In the genomic region with DNA sequence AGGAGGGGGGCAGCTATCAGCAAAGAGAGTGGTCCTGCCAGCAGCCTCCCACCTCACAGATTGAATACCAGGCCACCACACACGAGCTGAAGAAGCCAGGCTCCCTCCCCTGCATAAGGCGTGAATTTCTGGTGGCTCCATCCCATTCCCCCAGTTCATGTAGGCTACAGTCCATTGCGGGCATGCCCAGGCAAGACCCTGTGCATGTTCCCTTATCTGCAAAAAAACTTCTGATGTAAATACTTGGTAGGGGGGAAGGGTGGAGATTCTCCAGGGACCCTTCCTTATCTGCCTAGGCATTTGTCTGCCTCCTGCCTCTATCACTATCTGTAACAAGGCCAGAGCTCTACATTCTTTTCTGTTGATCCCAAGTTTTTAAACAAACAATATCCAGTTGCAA, we compare ENCODE assay signal across 26 cellular contexts. TPM values are rescaled to one million over a fixed set of nuclear protein-coding genes. Genes with fewer than 3 reads are reported as not detected.
DNase-seq lines count a peak whose midpoint lies in the region; ATAC-seq, FAIRE-seq and TF ChIP-seq lines count a peak whose summit lies in the region.
"Had no signal": no experiment of that assay in that cellular context is flagged by ENCODE, and none has a peak within 500 bp of the region (broad histone marks: within the 10 kb centered on the region; RNA-seq: fewer than 3 reads in every experiment).

No MANE protein-coding gene starts in this region.

- no peaks in the 10 kb centered on the region for H3K79me1 ChIP-seq in neuronal stem cell (ENCODE audit: low read depth, low read length)

- no peak for FAIRE-seq in K562 (lab: Jason Lieb, UNC)
- FAIRE-seq: HTR-8/SVneo, small intestine, TTC549 had no signal

- no TSS peak for BruUV-seq in K562 (replicated peaks; lab: Mats Ljungman, UMichigan)

- no peaks in the 10 kb centered on the region for H3K36me3 Mint-ChIP-seq in effector memory CD8-positive, alpha-beta T cell (ENCODE audit: insufficient read depth)

- in situ Hi-C loops in K562 (cut with MboI), result no loop called here

- no peak overlapping the region for H3K14ac ChIP-seq in neuronal stem cell (ENCODE audit: low read length)

- no peak overlapping the region for H2BK15ac ChIP-seq in neuronal stem cell (ENCODE audit: low read length)

- TF ChIP-seq RAD21 in K562 (CRISPR knock-in tag; conservative IDR thresholded peaks at IDR 0.05 in 1 of 2, IDR thresholded peaks at IDR 0.05 in 1 of 2), result no peak

- intact Hi-C loops in K562 (cut with micrococcal nuclease), result no loop called here

- H3K4ac ChIP-seq in neuronal stem cell (ENCODE audit: low read length), result no peak overlapping the region

- WGBS in K562 (ENCODE audit: insufficient coverage, low coverage, missing lambda C conversion rate), result 13% methylated on average over 3 of the region's 3 CpGs
- WGBS in neuronal stem cell (ENCODE audit: extremely low coverage in 2 of 2, insufficient read length in 2 of 2, insufficient replicate concordance in 1 of 2), 2 donors, result no CpG with 5 or more reads among the region's 3 CpGs

- no peaks in the 10 kb centered on the region for H3K9me3 Mint-ChIP-seq in effector memory CD8-positive, alpha-beta T cell
- H3K9me3 Mint-ChIP-seq: central memory CD8-positive, alpha-beta T cell; HFFc6 had no signal

- no peak; the same call in 2 of the 3 replicates for ATAC-seq in K562
- ATAC-seq in effector memory CD8-positive, alpha-beta T cell (replicated peaks), result no peak
- no peak for ATAC-seq in HG02610 (IDR thresholded peaks at IDR 0.05; ENCODE audit: unreplicated experiment)
- ATAC-seq in GM19351 (IDR thresholded peaks at IDR 0.05; ENCODE audit: unreplicated experiment), result no peak
- ATAC-seq: activated T-cell treated with anti-CD3 and anti-CD28 coated beads, Interleukin-2, amount 50 U/mL, for 72 hours; upper lobe of right lung had no signal

- H3K4me1 ChIP-seq in HUES6 (ENCODE audit: control insufficient read depth, insufficient read depth, low read length) (no peaks in the 10 kb centered on the region), K562 (replicated peaks in 1 of 2; ENCODE audit: control insufficient read depth in 2 of 2, insufficient read depth in 2 of 2, low read length in 2 of 2) (no peaks in the 10 kb centered on the region), neuronal stem cell (ENCODE audit: control insufficient read depth in 2 of 2, insufficient read depth in 1 of 2, low read depth in 1 of 2, low read length in 2 of 2) (no peaks in the 10 kb centered on the region)
- H3K4me1 ChIP-seq: Peyer's patch, SJCRH30, upper lobe of right lung had no signal

- POLR2A ChIA-PET in K562 (lab: Yijun Ruan, JAX), result interaction anchor here (0.8 kb wide), 2 partner anchors 27 to 29 kb away, joined by 3 read pairs; no protein-coding TSS in a partner anchor

- no peaks in the 10 kb centered on the region for H3K27me3 Mint-ChIP-seq in effector memory CD8-positive, alpha-beta T cell
- H3K27me3 Mint-ChIP-seq: CD4-positive, alpha-beta memory T cell; central memory CD8-positive, alpha-beta T cell had no signal

- CTCF ChIA-PET in K562 (lab: Yijun Ruan, JAX; ENCODE audit: low intra/inter-chr PET ratio), result no interaction called here

- H3K36me3 ChIP-seq in HUES6 (ENCODE audit: control insufficient read depth, insufficient read depth, low read length) (peaks cover 9% of the 10 kb centered on the region; the same call in 1 of the 2 replicates), K562 (ENCODE audit: control insufficient read depth, insufficient read depth, low read length) (no peaks in the 10 kb centered on the region), neuronal stem cell (replicated peaks in 1 of 2; ENCODE audit: control insufficient read depth in 2 of 2, insufficient read depth in 2 of 2, low read length in 2 of 2) (no peaks in the 10 kb centered on the region)
- H3K36me3 ChIP-seq: Peyer's patch, SJCRH30, upper lobe of right lung had no signal

- no peaks in the 10 kb centered on the region for H3K9me1 ChIP-seq in K562 (ENCODE audit: control insufficient read depth, insufficient read depth, low read length)

- TF ChIP-seq EP300 in K562 (IDR thresholded peaks at IDR 0.05; ENCODE audit: low read length), result no peak

- TF ChIP-seq CTCF in K562 (IDR thresholded peaks at IDR 0.05 in 2 of 3, conservative IDR thresholded peaks at IDR 0.05 in 1 of 3; ENCODE audit: insufficient read depth in 2 of 3, low read depth in 1 of 3, low read length in 3 of 3) (no peak), fibroblast of the aortic adventitia (IDR thresholded peaks at IDR 0.05; ENCODE audit: insufficient read depth, low read length) (no peak)

- H3K9me3 ChIP-seq in HUES6 (ENCODE audit: control insufficient read depth, insufficient read depth, low read depth, low read length) (peaks cover 36% of the 10 kb centered on the region), K562 (replicated peaks; ENCODE audit: control insufficient read depth, insufficient read depth, low read depth, low read length) (peaks cover 4% of the 10 kb centered on the region), neuronal stem cell (replicated peaks in 1 of 2; ENCODE audit: control insufficient read depth in 2 of 2, insufficient read depth in 1 of 2, low read depth in 1 of 2, low read length in 2 of 2) (peaks cover 1 to 19% of the 10 kb centered on the region in 2 donors)
- H3K9me3 ChIP-seq: Peyer's patch, SJCRH30, upper lobe of right lung had no signal

- H3K4me3 ChIP-seq in HUES6 (ENCODE audit: low read depth, low read length) (no peak overlapping the region; the same call in 1 of the 2 replicates), K562 (no peak overlapping the region), fibroblast of the aortic adventitia (ENCODE audit: low read depth, low read length) (no peak overlapping the region), neuronal stem cell (ENCODE audit: low read length in 2 of 2) (no peak overlapping the region)
- H3K4me3 ChIP-seq: dorsolateral prefrontal cortex, lung, Peyer's patch, SJCRH30, upper lobe of right lung had no signal

- H3K79me2 ChIP-seq in K562 (ENCODE audit: control insufficient read depth, insufficient read depth, low read length), result no peaks in the 10 kb centered on the region

- H2AK5ac ChIP-seq in neuronal stem cell (ENCODE audit: low read depth, low read length), result no peak overlapping the region

- no peak overlapping the region for H2BK120ac ChIP-seq in neuronal stem cell (ENCODE audit: low read depth, low read length)

- H3K27ac Mint-ChIP-seq in effector memory CD8-positive, alpha-beta T cell, result no peak overlapping the region
- H3K27ac Mint-ChIP-seq: activated T-cell treated with anti-CD3 and anti-CD28 coated beads, Interleukin-2, amount 50 U/mL, for 72 hours; CD4-positive, alpha-beta memory T cell; HFFc6 had no signal

- no peak overlapping the region for H3K23ac ChIP-seq in neuronal stem cell (ENCODE audit: low read depth, low read length, poor library complexity)

- H2AFZ ChIP-seq in K562 (ENCODE audit: low read depth, low read length), result no peak overlapping the region
- peak overlapping the region; percentile 64 for H2AFZ ChIP-seq in neuronal stem cell (ENCODE audit: low read length)

- no peak overlapping the region for H3K18ac ChIP-seq in neuronal stem cell (ENCODE audit: low read length)

- H3K27ac ChIP-seq in HUES6 (ENCODE audit: low read depth, low read length), result peak overlapping the region; percentile 62; the same call in 1 of the 2 replicates
- H3K27ac ChIP-seq in K562 (ENCODE audit: extremely low read depth, low read depth, low read length), result no peak overlapping the region
- no peak overlapping the region for H3K27ac ChIP-seq in neuronal stem cell (replicated peaks; ENCODE audit: low read length)
- H3K27ac ChIP-seq: dorsolateral prefrontal cortex, Peyer's patch, SJCRH30, upper lobe of right lung had no signal

- H3K9ac ChIP-seq in HUES6 (ENCODE audit: low read length) (no peak overlapping the region), K562 (ENCODE audit: insufficient read depth in 1 of 2, low read depth in 2 of 2, low read length in 2 of 2) (no peak overlapping the region), neuronal stem cell (ENCODE audit: low read depth, low read length, poor library complexity) (no peak overlapping the region)

- H3K4me2 ChIP-seq in K562 (ENCODE audit: insufficient read depth, low read length) (no peak overlapping the region), neuronal stem cell (ENCODE audit: insufficient read depth, low read length, poor library complexity, severe bottlenecking) (no peak overlapping the region)

- TF ChIP-seq POLR2A in K562 (conservative IDR thresholded peaks at IDR 0.05), result no peak

- no peaks in the 10 kb centered on the region for H3K4me1 Mint-ChIP-seq in effector memory CD8-positive, alpha-beta T cell (ENCODE audit: low read depth in 2 of 2)
- H3K4me1 Mint-ChIP-seq: CD4-positive, alpha-beta memory T cell; central memory CD8-positive, alpha-beta T cell had no signal

- H4K91ac ChIP-seq in neuronal stem cell (ENCODE audit: low read depth, low read length, poor library complexity), result no peak overlapping the region

- H4K8ac ChIP-seq in neuronal stem cell (ENCODE audit: low read depth, low read length), result no peak overlapping the region

- H3K4me3 Mint-ChIP-seq in effector memory CD8-positive, alpha-beta T cell, result no peak overlapping the region
- H3K4me3 Mint-ChIP-seq: activated T-cell treated with anti-CD3 and anti-CD28 coated beads, Interleukin-2, amount 50 U/mL, for 72 hours; CD4-positive, alpha-beta memory T cell; central memory CD8-positive, alpha-beta T cell; HFFc6 had no signal

- peak in 1 of 4 experiments; percentile 37 for DNase-seq in K562 (ENCODE audit: extremely low read depth in 1 of 4, low spot score in 3 of 4)
- peak; percentile 73 for DNase-seq in fibroblast of the aortic adventitia (ENCODE audit: low read depth)
- DNase-seq in neuronal stem cell (ENCODE audit: low spot score), result no peak
- DNase-seq in effector memory CD8-positive, alpha-beta T cell, result no peak
- DNase-seq in nucleus accumbens (lab: John Stamatoyannopoulos, UW), result no peak
- DNase-seq: activated naive CD4-positive, alpha-beta T cell treated with anti-CD3 and anti-CD28 coated beads, Interleukin-2, amount 50 U/mL, for 16 hours; activated T-cell treated with anti-CD3 and anti-CD28 coated beads, Interleukin-2, amount 50 U/mL, for 72 hours; CD4-positive, alpha-beta memory T cell; dorsolateral prefrontal cortex; HFFc6; Kasumi-1; NCI-H1048; NCI-H187; NCI-H526 treated with DMSO at 0.1 percent for 48 hours; Peyer's patch; SJCRH30; small intestine; stimulated activated CD4-positive, alpha-beta T cell treated with anti-CD3 and anti-CD28 coated beads, Interleukin-2, amount 100 ng/mL, for 24 hours; upper lobe of right lung had no signal

- H3K27me3 ChIP-seq in HUES6 (ENCODE audit: control insufficient read depth, insufficient read depth, low read length), result no peaks in the 10 kb centered on the region
- H3K27me3 ChIP-seq in K562 (ENCODE audit: control insufficient read depth in 2 of 2, insufficient read depth in 2 of 2, low read length in 2 of 2), result no peaks in the 10 kb centered on the region
- H3K27me3 ChIP-seq in neuronal stem cell (ENCODE audit: control insufficient read depth in 3 of 3, insufficient read depth in 3 of 3, low read depth in 1 of 3, low read length in 3 of 3), result no peaks in the 10 kb centered on the region
- H3K27me3 ChIP-seq: dorsolateral prefrontal cortex, Peyer's patch, SJCRH30, upper lobe of right lung had no signal

- H4K20me1 ChIP-seq in K562 (replicated peaks; ENCODE audit: control insufficient read depth, insufficient read depth, low read length), result no peaks in the 10 kb centered on the region

- H2BK12ac ChIP-seq in neuronal stem cell (ENCODE audit: low read length), result no peak overlapping the region

- H2BK5ac ChIP-seq in neuronal stem cell (ENCODE audit: low read length), result no peak overlapping the region

RNA-seq across cellular contexts. Expression of gene UBP1, which starts 27.6 kb away (rescaled TPM):
- total RNA-seq in K562 (2011; cell fraction: chromatin; rRNA removed; ENCODE audit: low replicate concordance), result 238 and 355 TPM in 2 replicates
- 95.6 and 112 TPM in 2 replicates for total RNA-seq in K562 (2011; cell fraction: nucleolus; rRNA removed)
- 131 and 137 TPM in 2 replicates for total RNA-seq in K562 (2011; cell fraction: nucleoplasm; rRNA removed)
- 46.6 and 56.7 TPM in 2 replicates for total RNA-seq in K562 (2014; rRNA removed)
- total RNA-seq in K562 (2014; rRNA removed; fragmentation: Illumina TruSeq; extraction: Trizol), result 64.0 and 66.0 TPM in 2 replicates
- 78.5 and 85.2 TPM in 2 replicates for total RNA-seq in K562 (2015; rRNA removed; fragmentation: Illumina TruSeq; extraction: Trizol)
- 79.6 and 81.0 TPM in 2 replicates for total RNA-seq in K562 (2021)
- 111 and 139 TPM in 2 replicates for polyA plus RNA-seq in K562 (2011; rRNA removed)
- 33.3 and 46.7 TPM in 2 replicates for polyA plus RNA-seq in K562 (2011; cell fraction: cytosol; rRNA removed)
- polyA plus RNA-seq in K562 (2011; cell fraction: nucleus; rRNA removed), result 222 and 235 TPM in 2 replicates
- polyA plus RNA-seq in K562 (2012), result 42.8 and 72.4 TPM in 2 replicates
- 117 and 143 TPM in 2 replicates for polyA plus RNA-seq in K562 (2014; fragmentation: Illumina TruSeq; extraction: Trizol)
- polyA plus RNA-seq in K562 (2014; fragmentation: Nextera tagmentation; extraction: Ambion mirVana), result 10 to 100 TPM; 13.6 to 17.4 TPM
- 87.5 and 109 TPM in 2 replicates for polyA plus RNA-seq in K562 (2014; rRNA removed)
- 143 and 157 TPM in 2 replicates for polyA minus RNA-seq in K562 (2011; rRNA and poly(A)+ RNA removed)
- polyA minus RNA-seq in K562 (2011; cell fraction: cytosol; rRNA and poly(A)+ RNA removed), result 43.0 and 60.2 TPM in 2 replicates
- 75.7 and 104 TPM in 2 replicates for polyA minus RNA-seq in K562 (2011; cell fraction: nucleus; rRNA and poly(A)+ RNA removed)
- 40.1 and 48.3 TPM in 2 replicates for total RNA-seq in fibroblast of the aortic adventitia (ENCODE audit: low replicate concordance)
- 59.0 TPM for polyA plus RNA-seq in neuronal stem cell (2013, experiment 1 of 2)
- 60.5 TPM for polyA plus RNA-seq in neuronal stem cell (2013, experiment 2 of 2)
